In the genomic region with DNA sequence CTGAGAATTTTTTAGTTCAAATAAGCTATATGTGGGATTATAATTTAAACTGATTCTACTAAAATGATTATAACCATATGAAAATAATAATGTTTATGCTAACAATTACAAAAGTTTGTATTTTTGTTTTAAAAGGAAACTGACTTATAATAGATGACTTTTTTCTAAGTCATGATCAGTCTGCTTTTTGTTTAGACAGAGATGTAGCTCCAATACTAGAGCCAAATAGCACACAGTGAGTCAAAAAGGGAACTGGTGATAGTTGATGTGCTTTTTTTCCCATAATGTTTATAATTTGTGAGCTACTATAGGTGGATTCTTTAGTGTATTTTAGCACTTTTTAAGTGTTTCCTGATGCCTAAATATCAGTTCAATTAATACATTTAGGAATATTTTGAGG, we compare ENCODE assay signal across 32 cellular contexts.
"Had no signal": no experiment of that assay in that cellular context is flagged by ENCODE, and none has a peak within 500 bp of the region (broad histone marks: within the 10 kb centered on the region; RNA-seq: fewer than 3 reads in every experiment).

No MANE protein-coding gene starts in this region.

- H3K27ac Mint-ChIP-seq: activated naive CD4-positive, alpha-beta T cell treated with anti-CD3 and anti-CD28 coated beads, Interleukin-2, amount 10 ng/mL, durations not matched to agents 7 days and 5 days; activated T-helper 1 cell treated with anti-CD3 and anti-CD28 coated beads, Interleukin-12 subunit alpha, Interleukin-12 subunit beta, Interleukin-2, Interleukin-4 antibody, amounts not matched to agents 30 ng/mL and 10 ng/mL and 1 ng/mL, durations not matched to agents 14 hours and 24 hours and 36 hours; dendritic cell treated with granulocyte-macrophage colony-stimulating factor and Interleukin-4, amounts not matched to agents 40 ng/mL and 50 ng/mL, for 4 days; endodermal cell; stimulated activated naive B cell treated with anti-CD40 and anti-IgM and Interleukin-4, amounts not matched to agents 10 μg/mL and 1 μg/mL and 100 μg/mL, for 72 hours had no signal

- DNase-seq: activated CD4-positive, alpha-beta T cell treated with anti-CD3 and anti-CD28 coated beads for 4 hours; activated CD4-positive, alpha-beta T cell treated with anti-CD3 and anti-CD28 coated beads, Interleukin-2, amount 50 U/mL, for 4 hours; activated effector memory CD4-positive, alpha-beta T cell treated with anti-CD3 and anti-CD28 coated beads, Interleukin-2, amount 50 U/mL, for 16 hours; activated naive CD4-positive, alpha-beta T cell treated with anti-CD3 and anti-CD28 coated beads, Interleukin-2, amount 10 ng/mL, durations not matched to agents 7 days and 5 days; activated T-cell treated with anti-CD3 and anti-CD28 coated beads for 4 hours; amniotic stem cell; central memory CD4-positive, alpha-beta T cell; endodermal cell; islet precursor cell; left cardiac atrium; left ventricle myocardium superior; pancreas; psoas muscle; sigmoid colon; stimulated activated CD4-positive, alpha-beta T cell treated with anti-CD3 and anti-CD28 coated beads, Interleukin-2, amount 100 ng/mL, for 24 hours; stimulated activated naive B cell treated with anti-CD40 and anti-IgM and Interleukin-4, amounts not matched to agents 10 μg/mL and 1 μg/mL and 100 μg/mL, for 72 hours; stomach; T-helper 9 cell; thyroid gland; upper lobe of left lung had no signal

- H3K9me3 Mint-ChIP-seq: activated naive CD4-positive, alpha-beta T cell treated with anti-CD3 and anti-CD28 coated beads, Interleukin-2, amount 10 ng/mL, durations not matched to agents 7 days and 5 days; activated T-helper 1 cell treated with anti-CD3 and anti-CD28 coated beads, Interleukin-12 subunit alpha, Interleukin-12 subunit beta, Interleukin-2, Interleukin-4 antibody, amounts not matched to agents 30 ng/mL and 10 ng/mL and 1 ng/mL, durations not matched to agents 14 hours and 24 hours and 36 hours; dendritic cell treated with granulocyte-macrophage colony-stimulating factor and Interleukin-4, amounts not matched to agents 40 ng/mL and 50 ng/mL, for 4 days; endodermal cell; nephron; stimulated activated naive B cell treated with anti-CD40 and anti-IgM and Interleukin-4, amounts not matched to agents 10 μg/mL and 1 μg/mL and 100 μg/mL, for 72 hours had no signal

- H3K27me3 ChIP-seq: breast epithelium, esophagus muscularis mucosa, gastroesophageal sphincter, hepatocyte, neutrophil, pancreas, sigmoid colon, stomach, thyroid gland, upper lobe of left lung, vagina had no signal

- H2AFZ ChIP-seq: hepatocyte had no signal

- H3K4me1 Mint-ChIP-seq: endodermal cell; nephron; stimulated activated naive B cell treated with anti-CD40 and anti-IgM and Interleukin-4, amounts not matched to agents 10 μg/mL and 1 μg/mL and 100 μg/mL, for 72 hours had no signal

- H3K4me3 ChIP-seq: breast epithelium, esophagus muscularis mucosa, gastroesophageal sphincter, hepatocyte, pancreas, psoas muscle, sigmoid colon, smooth muscle cell, stomach, thyroid gland, upper lobe of left lung, vagina had no signal

- H3K27ac ChIP-seq: breast epithelium, esophagus muscularis mucosa, gastroesophageal sphincter, hepatocyte, neutrophil, pancreas, psoas muscle, sigmoid colon, stomach, thyroid gland, upper lobe of left lung, vagina, VCaP had no signal

- FAIRE-seq: pancreas, TTC549 had no signal

- H3K27me3 Mint-ChIP-seq: activated naive CD4-positive, alpha-beta T cell treated with anti-CD3 and anti-CD28 coated beads, Interleukin-2, amount 10 ng/mL, durations not matched to agents 7 days and 5 days; dendritic cell treated with granulocyte-macrophage colony-stimulating factor and Interleukin-4, amounts not matched to agents 40 ng/mL and 50 ng/mL, for 4 days; stimulated activated naive B cell treated with anti-CD40 and anti-IgM and Interleukin-4, amounts not matched to agents 10 μg/mL and 1 μg/mL and 100 μg/mL, for 72 hours had no signal

- H3K9me3 ChIP-seq: breast epithelium, esophagus muscularis mucosa, gastroesophageal sphincter, neutrophil, psoas muscle, sigmoid colon, stomach, thyroid gland, upper lobe of left lung, vagina had no signal

- ATAC-seq: gastroesophageal sphincter; left cardiac atrium; left ventricle myocardium superior; pancreas; psoas muscle; stimulated activated naive B cell treated with anti-CD40 and anti-IgM and Interleukin-4, amounts not matched to agents 10 μg/mL and 1 μg/mL and 100 μg/mL, for 72 hours had no signal

- H3K36me3 ChIP-seq: breast epithelium, thyroid gland had no signal

- H3K4me3 Mint-ChIP-seq: activated naive CD4-positive, alpha-beta T cell treated with anti-CD3 and anti-CD28 coated beads, Interleukin-2, amount 10 ng/mL, durations not matched to agents 7 days and 5 days; activated T-helper 1 cell treated with anti-CD3 and anti-CD28 coated beads, Interleukin-12 subunit alpha, Interleukin-12 subunit beta, Interleukin-2, Interleukin-4 antibody, amounts not matched to agents 30 ng/mL and 10 ng/mL and 1 ng/mL, durations not matched to agents 14 hours and 24 hours and 36 hours; dendritic cell treated with granulocyte-macrophage colony-stimulating factor and Interleukin-4, amounts not matched to agents 40 ng/mL and 50 ng/mL, for 4 days; endodermal cell; nephron; stimulated activated naive B cell treated with anti-CD40 and anti-IgM and Interleukin-4, amounts not matched to agents 10 μg/mL and 1 μg/mL and 100 μg/mL, for 72 hours had no signal

- H3K4me1 ChIP-seq: breast epithelium, esophagus muscularis mucosa, gastroesophageal sphincter, pancreas, psoas muscle, sigmoid colon, stomach, thyroid gland, upper lobe of left lung, vagina had no signal

- H3K4me2 ChIP-seq: hepatocyte, smooth muscle cell had no signal
